15 cellular contexts compared by ENCODE assay signal in genomic region chr14:70879448-70879847, GRCh38.
"Had no signal": no experiment of that assay in that cellular context is flagged by ENCODE, and none has a peak within 500 bp of the region (broad histone marks: within the 10 kb centered on the region; RNA-seq: fewer than 3 reads in every experiment).

No MANE protein-coding gene starts in this region.

- DNase-seq: activated B cell treated with CpG ODN at 0.5 μM for 24 hours; activated CD4-positive, alpha-beta T cell treated with anti-CD3 and anti-CD28 coated beads, Interleukin-2, amount 10 ng/mL, durations not matched to agents 24 days and 14 days; activated CD8-positive, alpha-beta memory T cell treated with anti-CD3 and anti-CD28 coated beads for 24 hours; activated naive CD4-positive, alpha-beta T cell treated with anti-CD3 and anti-CD28 coated beads for 36 hours; esophagus squamous epithelium; kidney; left ventricle myocardium inferior; occipital lobe; psoas muscle; spleen; stimulated activated CD4-positive, alpha-beta T cell treated with anti-CD3 and anti-CD28 coated beads, Interleukin-1b, Interleukin-23, amount 100 ng/mL, for 48 hours; transverse colon had no signal

- FAIRE-seq: colon, kidney had no signal

- H3K4me3 ChIP-seq: cardiac muscle cell, esophagus squamous epithelium, gastroesophageal sphincter, left ventricle myocardium inferior, psoas muscle, spleen, transverse colon had no signal
